In genomic region chr1:177163844-177164379, GRCh38 we compare ENCODE assay signal across 11 cellular contexts. TPM values are rescaled to one million over a fixed set of nuclear protein-coding genes. Genes with fewer than 3 reads are reported as not detected.
DNase-seq lines count a peak whose midpoint lies in the region; ATAC-seq, FAIRE-seq and TF ChIP-seq lines count a peak whose summit lies in the region.
"Had no signal": no experiment of that assay in that cellular context is flagged by ENCODE, and none has a peak within 500 bp of the region (broad histone marks: within the 10 kb centered on the region; RNA-seq: fewer than 3 reads in every experiment).

No MANE protein-coding gene starts in this region.

- peak in 25 of 61 donors; percentile 3 to 79 (median 42) for DNase-seq in caudate nucleus (lab: John Stamatoyannopoulos, UW)
- DNase-seq in lower lobe of right lung: no peak
- DNase-seq in substantia nigra (lab: John Stamatoyannopoulos, UW): peak in 17 of 49 donors; percentile 16 to 66 (median 35)
- DNase-seq in NK-92 (lab: John Stamatoyannopoulos, UW; ENCODE audit: unreplicated experiment): no peak
- no peak for DNase-seq in GM12892 (ENCODE audit: insufficient read length)
- DNase-seq: activated CD4-positive, alpha-beta T cell treated with anti-CD3 and anti-CD28 coated beads, Interleukin-2, amount 50 U/mL, for 48 hours; RPMI8226 had no signal

- H3K4me1 ChIP-seq in HUES64 (ENCODE audit: insufficient read depth, low read length) (0 out of 2 replicates have a peak, but pooled peaks cover 6% of the 10 kb centered on the region), lower lobe of right lung (no peaks in the 10 kb centered on the region)

- FAIRE-seq in GM12892 (lab: Jason Lieb, UNC): no peak

- H3K27ac ChIP-seq in HUES64 (ENCODE audit: low read depth, low read length) (no peak overlapping the region), caudate nucleus (ENCODE audit: low read depth, low read length) (peak overlapping the region; percentile 84), lower lobe of right lung (no peak overlapping the region), substantia nigra (ENCODE audit: low read depth, low read length, poor library complexity, severe bottlenecking) (peak overlapping the region; percentile 31)
- H3K27ac ChIP-seq: skin epidermis had no signal

- intact Hi-C loops in lower lobe of right lung (cut with DNase I): no loop called here

- WGBS in HUES64: 2% methylated on average over 15 of the region's 15 CpGs

- H3K9me3 ChIP-seq in HUES64 (ENCODE audit: insufficient read depth, low read depth, low read length) (no peaks in the 10 kb centered on the region), lower lobe of right lung (no peaks in the 10 kb centered on the region)

- H3K36me3 ChIP-seq in HUES64 (ENCODE audit: insufficient read depth, low read length) (no peaks in the 10 kb centered on the region), lower lobe of right lung (no peaks in the 10 kb centered on the region)

- peak overlapping the region; percentile 87 for H3K4me3 ChIP-seq in HUES64 (ENCODE audit: low read length)
- peak overlapping the region; percentile 32 for H3K4me3 ChIP-seq in lower lobe of right lung
- H3K4me3 ChIP-seq: skin epidermis had no signal

- peaks cover 71% of the 10 kb centered on the region for H3K27me3 ChIP-seq in HUES64 (ENCODE audit: insufficient read depth, low read length)
- H3K27me3 ChIP-seq in lower lobe of right lung (ENCODE audit: low read depth): peaks cover 35% of the 10 kb centered on the region

- H3K9ac ChIP-seq in HUES64 (ENCODE audit: low read depth, low read length): peak overlapping the region; percentile 55

- ATAC-seq in lower lobe of right lung (no peak), HG02763 (IDR thresholded peaks at IDR 0.05; ENCODE audit: unreplicated experiment) (no peak)
- ATAC-seq: stimulated activated memory B cell treated with anti-CD40 and anti-IgM and Interleukin-4, amounts not matched to agents 10 μg/mL and 1 μg/mL and 100 μg/mL, for 72 hours had no signal

- no peak for TF ChIP-seq POLR2A in GM12892 (IDR thresholded peaks at IDR 0.05; ENCODE audit: low read depth, low read length)

- TF ChIP-seq CTCF in lower lobe of right lung (IDR thresholded peaks at IDR 0.05): no peak

RNA-seq across cellular contexts. Expression of gene ASTN1, which starts 0.6 kb away (rescaled TPM):
- 2.2 TPM for polyA plus RNA-seq in HUES64 (2013, experiment 1 of 2)
- 2.0 TPM for polyA plus RNA-seq in HUES64 (2013, experiment 2 of 2)
- total RNA-seq in lower lobe of right lung: 0.41 TPM
- not detected for polyA plus RNA-seq in GM12892 (2012; ENCODE audit: missing spikeins)

RNA-seq across cellular contexts. Expression of gene BRINP2, which starts 6.8 kb away (rescaled TPM):
- 0.35 TPM for polyA plus RNA-seq in HUES64 (2013, experiment 1 of 2)
- not detected for polyA plus RNA-seq in HUES64 (2013, experiment 2 of 2)
- not detected for total RNA-seq in lower lobe of right lung
- 0.06 TPM for polyA plus RNA-seq in GM12892 (2012; ENCODE audit: missing spikeins)

Comparison
In these comparisons a context has a peak if more than half of its experiments do, and no peak if none do; other contexts are left out.
1. H3K27ac ChIP-seq: peak in caudate nucleus (single experiment) and substantia nigra (single experiment); none in HUES64 (single experiment) and lower lobe of right lung (single experiment).